In genomic region chr5:41924872-41925554, GRCh38 we compare ENCODE assay signal across 7 cellular contexts. TPM values are rescaled to one million over a fixed set of nuclear protein-coding genes. Genes with fewer than 3 reads are reported as not detected.
DNase-seq lines count a peak whose midpoint lies in the region; ATAC-seq, FAIRE-seq and TF ChIP-seq lines count a peak whose summit lies in the region.

Gene FBXO4, plus strand, starts transcription at chr5:41925281. Its CDS starts 29 bp downstream, at chr5:41925310.

- no peaks in the 10 kb centered on the region for H3K9me3 ChIP-seq in astrocyte (ENCODE audit: insufficient read depth, low read depth, low read length)
- H3K9me3 ChIP-seq in hepatocyte (ENCODE audit: low read depth) = no peaks in the 10 kb centered on the region

- H3K36me3 ChIP-seq in astrocyte (ENCODE audit: insufficient read depth, low read length) (peaks cover 2% of the 10 kb centered on the region), hepatocyte (replicated peaks; ENCODE audit: insufficient read depth, low read depth) (no peaks in the 10 kb centered on the region)

- TF ChIP-seq CTCF in astrocyte (IDR thresholded peaks at IDR 0.05; ENCODE audit: insufficient read depth, low read depth, low read length) = peak; percentile 20
- peak; percentile 60 for TF ChIP-seq CTCF in hepatocyte (IDR thresholded peaks at IDR 0.05; ENCODE audit: poor library complexity)

- H3K9ac ChIP-seq in astrocyte (ENCODE audit: low read length) = peak within 1 kb of the TSS; percentile 91

- H2AFZ ChIP-seq in astrocyte (ENCODE audit: low read depth, low read length) (peak within 1 kb of the TSS; percentile 90), hepatocyte (peak within 1 kb of the TSS; percentile 92)

- FAIRE-seq in GM18507 (lab: Jason Lieb, UNC) = peak; percentile 88
- FAIRE-seq in astrocyte (lab: Jason Lieb, UNC) = no peak

- H3K9me2 ChIP-seq in hepatocyte (replicated peaks; ENCODE audit: insufficient read depth) = no peaks in the 10 kb centered on the region

- H4K20me1 ChIP-seq in astrocyte (ENCODE audit: insufficient read depth, low read length) (no peaks in the 10 kb centered on the region), hepatocyte (ENCODE audit: insufficient read depth, poor library complexity, severe bottlenecking) (no peaks in the 10 kb centered on the region)

- 3% methylated on average over 58 of the region's 60 CpGs for WGBS in hepatocyte (ENCODE audit: low lambda C conversion rate, missing lambda C conversion rate)

- H3K4me2 ChIP-seq in astrocyte (ENCODE audit: low read length) (peak within 1 kb of the TSS; percentile 96), hepatocyte (peak within 1 kb of the TSS; percentile 95)

- peak; percentile 64 for DNase-seq in GM18507 (ENCODE audit: extremely low spot score, insufficient read length, low read depth)
- DNase-seq in NCI-H2029 (lab: John Stamatoyannopoulos, UW) = peak; percentile 75
- DNase-seq in T-helper 22 cell (ENCODE audit: low read depth) = peak; percentile 76
- DNase-seq in astrocyte (ENCODE audit: low read depth) = peak; percentile 73
- peak; percentile 92 for DNase-seq in hepatocyte (ENCODE audit: low spot score)
- peak; percentile 92 for DNase-seq in sciatic nerve (ENCODE audit: low spot score)

- peak within 1 kb of the TSS; percentile 72 for H3K27ac Mint-ChIP-seq in astrocyte (ENCODE audit: unreplicated experiment)

- intact Hi-C loops in sciatic nerve (cut with DNase I) = loop anchor here (10.0 kb wide), 1 partner anchor 70 kb away; no protein-coding TSS in a partner anchor

- H3K79me2 ChIP-seq in astrocyte (ENCODE audit: insufficient read depth, low read length) = no peaks in the 10 kb centered on the region
- H3K79me2 ChIP-seq in hepatocyte = no peaks in the 10 kb centered on the region

- peaks cover 13% of the 10 kb centered on the region for H3K4me1 Mint-ChIP-seq in astrocyte (ENCODE audit: low read depth, unreplicated experiment)

- ATAC-seq in HG02943 (IDR thresholded peaks at IDR 0.05; ENCODE audit: low read depth, unreplicated experiment) = peak; percentile 93
- ATAC-seq in sciatic nerve = peak; percentile 99

- peak within 1 kb of the TSS; percentile 77 for H3K4me3 ChIP-seq in astrocyte (ENCODE audit: insufficient read depth, low read depth, low read length)
- H3K4me3 ChIP-seq in hepatocyte = peak within 1 kb of the TSS; percentile 73

- no peaks in the 10 kb centered on the region for H3K27me3 Mint-ChIP-seq in astrocyte (ENCODE audit: low read depth, unreplicated experiment)

- no peaks in the 10 kb centered on the region for H3K36me3 Mint-ChIP-seq in astrocyte (ENCODE audit: low read depth, unreplicated experiment)

- peaks cover 14% of the 10 kb centered on the region for H3K4me1 ChIP-seq in astrocyte (ENCODE audit: insufficient read depth, low read length)
- peaks cover 6% of the 10 kb centered on the region for H3K4me1 ChIP-seq in hepatocyte (ENCODE audit: insufficient read depth)

- H3K27me3 ChIP-seq in astrocyte (ENCODE audit: insufficient read depth, low read length) = no peaks in the 10 kb centered on the region
- H3K27me3 ChIP-seq in hepatocyte = no peaks in the 10 kb centered on the region

- H3K4me3 Mint-ChIP-seq in astrocyte (ENCODE audit: unreplicated experiment) = peak within 1 kb of the TSS; percentile 84

- H3K9me3 Mint-ChIP-seq in astrocyte (ENCODE audit: unreplicated experiment) = no peaks in the 10 kb centered on the region

- H3K27ac ChIP-seq in astrocyte (ENCODE audit: low read depth, low read length) = peak within 1 kb of the TSS; percentile 90
- H3K27ac ChIP-seq in hepatocyte = peak within 1 kb of the TSS; percentile 89

RNA-seq across cellular contexts. Expression of gene FBXO4, which starts in this region (rescaled TPM):
- total RNA-seq in astrocyte = 2.0 and 2.5 TPM in 2 replicates
- total RNA-seq in hepatocyte = 11.7 and 15.3 TPM in 2 replicates
- polyA plus RNA-seq in hepatocyte = 8.3 and 10.3 TPM in 2 replicates
- 12.2 TPM for total RNA-seq in sciatic nerve

Comparison
In these comparisons a context has a peak if more than half of its experiments do, and no peak if none do; other contexts are left out.
1. Peak in every context shown above with its lines: DNase-seq, ATAC-seq, H3K4me3 ChIP-seq and H3K27ac ChIP-seq.